ENCODE assay signal across 31 cellular contexts in the genomic region with DNA sequence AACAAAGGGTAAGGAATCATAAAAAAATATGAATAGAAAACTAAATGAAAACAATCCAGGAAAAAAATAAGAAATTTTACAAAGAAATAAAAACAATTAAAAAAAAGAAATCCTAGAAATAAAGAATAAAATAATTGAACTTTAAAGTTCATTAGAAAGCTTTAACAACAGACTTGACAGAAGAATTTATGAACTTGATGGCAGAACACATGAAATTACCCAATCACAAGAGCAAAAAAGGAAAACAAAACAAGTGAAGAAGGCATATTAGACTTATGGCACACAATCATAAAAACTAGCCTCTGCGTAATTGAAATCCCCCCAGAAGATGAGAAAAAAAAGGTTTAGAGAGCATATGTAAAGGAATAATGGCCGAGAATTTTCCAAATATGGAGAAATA.
"Had no signal": no experiment of that assay in that cellular context is flagged by ENCODE, and none has a peak within 500 bp of the region (broad histone marks: within the 10 kb centered on the region; RNA-seq: fewer than 3 reads in every experiment).

No MANE protein-coding gene starts in this region.

- H3K27ac ChIP-seq: adrenal gland, body of pancreas, epithelial cell of prostate, esophagus squamous epithelium, VCaP had no signal

- H3K4me3 ChIP-seq: adrenal gland, body of pancreas, esophagus squamous epithelium had no signal

- DNase-seq: activated B cell treated with CpG ODN at 0.5 μM for 24 hours; activated CD4-positive, alpha-beta memory T cell treated with anti-CD3 and anti-CD28 coated beads for 36 hours; activated CD4-positive, alpha-beta T cell treated with anti-CD3 and anti-CD28 coated beads, Interleukin-2, amount 10 ng/mL, durations not matched to agents 24 days and 14 days; activated CD8-positive, alpha-beta memory T cell treated with anti-CD3 and anti-CD28 coated beads, Interleukin-2, amount 10 ng/mL, durations not matched to agents 7 days and 5 days; activated CD8-positive, alpha-beta memory T cell treated with anti-CD3 and anti-CD28 coated beads, Interleukin-2, amount 50 U/mL, for 4 hours; activated CD8-positive, alpha-beta T cell treated with anti-CD3 and anti-CD28 coated beads, Interleukin-2, amount 10 ng/mL, durations not matched to agents 7 days and 5 days; activated effector memory CD4-positive, alpha-beta T cell treated with anti-CD3 and anti-CD28 coated beads, Interleukin-2, amount 50 U/mL, for 16 hours; activated naive CD4-positive, alpha-beta T cell treated with anti-CD3 and anti-CD28 coated beads for 36 hours; activated naive CD8-positive, alpha-beta T cell treated with anti-CD3 and anti-CD28 coated beads for 36 hours; activated naive CD8-positive, alpha-beta T cell treated with anti-CD3 and anti-CD28 coated beads, Interleukin-2, amount 50 U/mL, for 24 hours; activated T-cell treated with anti-CD3 and anti-CD28 coated beads, Interleukin-2, amount 50 U/mL, for 1 hour; activated T-cell treated with anti-CD3 and anti-CD28 coated beads, Interleukin-2, amount 50 U/mL, for 48 hours; adrenal gland; amygdala; aorta; body of pancreas; caudate nucleus; cortex of kidney; dermis blood vessel endothelial cell; effector CD4-positive, alpha-beta T cell; effector memory CD8-positive, alpha-beta T cell; esophagus squamous epithelium; foreskin melanocyte; head of caudate nucleus; T-helper 1 cell; T-helper 17 cell had no signal

- ATAC-seq: activated CD4-positive, CD25-positive, alpha-beta regulatory T cell treated with anti-CD3 and anti-CD28 coated beads, Interleukin-2, amount 50 U/mL, for 24 hours; activated CD8-positive, alpha-beta memory T cell treated with anti-CD3 and anti-CD28 coated beads, Interleukin-2, amount 10 ng/mL, durations not matched to agents 7 days and 5 days; activated CD8-positive, alpha-beta T cell treated with anti-CD3 and anti-CD28 coated beads, Interleukin-2, amount 10 ng/mL, durations not matched to agents 7 days and 5 days; activated naive CD8-positive, alpha-beta T cell treated with anti-CD3 and anti-CD28 coated beads, Interleukin-2, amount 50 U/mL, for 24 hours; body of pancreas; effector memory CD8-positive, alpha-beta T cell; T-helper 17 cell had no signal

- H3K36me3 ChIP-seq: adrenal gland, esophagus squamous epithelium had no signal

- H3K4me1 ChIP-seq: adrenal gland, body of pancreas, esophagus squamous epithelium had no signal

- H3K27me3 ChIP-seq: adrenal gland, body of pancreas, esophagus squamous epithelium had no signal

- FAIRE-seq: colon, endothelial cell of umbilical vein had no signal

- H3K9me3 ChIP-seq: adrenal gland had no signal
